Comparison of ENCODE assay signal across 11 cellular contexts in the genomic region with DNA sequence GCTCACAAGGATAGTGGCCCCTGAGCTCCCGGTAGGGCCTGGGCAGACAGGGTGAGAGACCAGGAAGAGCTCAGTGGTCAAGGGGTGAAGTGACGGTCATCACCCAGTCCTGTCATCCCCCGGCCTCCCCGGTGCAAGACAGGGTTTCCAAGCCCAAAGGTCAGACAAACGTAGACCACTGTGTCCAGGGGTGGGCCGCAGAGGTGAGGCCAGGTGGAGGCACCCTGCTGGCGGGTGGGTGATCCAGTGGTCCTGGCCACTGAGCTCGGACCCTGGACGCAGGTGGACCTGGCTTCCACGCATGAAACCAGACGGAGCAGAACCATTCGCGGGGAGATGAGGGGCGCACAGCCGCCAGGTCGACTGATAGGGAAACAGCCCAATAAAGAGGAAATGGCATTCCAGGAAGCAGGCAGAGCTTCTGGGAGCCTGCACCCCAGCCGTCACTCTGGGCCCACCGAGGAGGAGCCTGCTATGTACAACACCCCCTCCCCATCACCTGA. TPM values are rescaled to one million over a fixed set of nuclear protein-coding genes. Genes with fewer than 3 reads are reported as not detected.
DNase-seq lines count a peak whose midpoint lies in the region; ATAC-seq and TF ChIP-seq lines count a peak whose summit lies in the region.
"Had no signal": no experiment of that assay in that cellular context is flagged by ENCODE, and none has a peak within 500 bp of the region (broad histone marks: within the 10 kb centered on the region; RNA-seq: fewer than 3 reads in every experiment).

No MANE protein-coding gene starts in this region.

- no peak overlapping the region for H2AFZ ChIP-seq in osteoblast (ENCODE audit: low read length)

- H3K9me3 ChIP-seq in right atrium auricular region (no peaks in the 10 kb centered on the region), osteoblast (ENCODE audit: low read depth, low read length) (peaks cover 8% of the 10 kb centered on the region), aorta (ENCODE audit: control insufficient read depth, low read length) (no peaks in the 10 kb centered on the region)
- H3K9me3 ChIP-seq: colonic mucosa had no signal

- DNase-seq in Right ventricle myocardium superior (peak; percentile 43), right atrium auricular region (ENCODE audit: low spot score) (no peak), cardiac septum (ENCODE audit: low spot score) (peak; percentile 66), osteoblast (ENCODE audit: insufficient read length, low spot score, missing footprints) (peak; percentile 84), aorta (peak; percentile 48 to 75), omental fat pad (ENCODE audit: low spot score) (no peak), NCI-H2107 treated with DMSO at 0.1 percent for 48 hours (lab: John Stamatoyannopoulos, UW; ENCODE audit: unreplicated experiment) (no peak)
- DNase-seq: activated CD4-positive, alpha-beta T cell treated with anti-CD3 and anti-CD28 coated beads, Interleukin-2, amount 50 U/mL, for 4 hours; colonic mucosa; occipital lobe had no signal

- ATAC-seq in Right ventricle myocardium superior (ENCODE audit: poor library complexity) (no peak), aorta (ENCODE audit: low FRiP score) (no peak), omental fat pad (ENCODE audit: low FRiP score) (no peak), HG02642 (IDR thresholded peaks at IDR 0.05; ENCODE audit: poor library complexity, unreplicated experiment) (no peak)

- no peaks in the 10 kb centered on the region for H3K79me2 ChIP-seq in osteoblast (ENCODE audit: insufficient read depth, low read length)

- H3K4me3 ChIP-seq in right atrium auricular region = no peak overlapping the region
- no peak overlapping the region for H3K4me3 ChIP-seq in osteoblast (ENCODE audit: insufficient read depth, low read length)
- H3K4me3 ChIP-seq in aorta (ENCODE audit: low read length in 2 of 2) = no peak overlapping the region
- H3K4me3 ChIP-seq: colonic mucosa had no signal

- no peaks in the 10 kb centered on the region for H3K36me3 ChIP-seq in right atrium auricular region
- H3K36me3 ChIP-seq in osteoblast (ENCODE audit: insufficient read depth, low read length) = no peaks in the 10 kb centered on the region
- no peaks in the 10 kb centered on the region for H3K36me3 ChIP-seq in aorta (ENCODE audit: control insufficient read depth in 1 of 2, insufficient read depth in 2 of 2, low read length in 1 of 2)
- H3K36me3 ChIP-seq: colonic mucosa had no signal

- no peak overlapping the region for H3K27ac ChIP-seq in right atrium auricular region
- H3K27ac ChIP-seq in osteoblast (ENCODE audit: low read depth, low read length) = no peak overlapping the region
- H3K27ac ChIP-seq in aorta (ENCODE audit: low read depth in 1 of 2, low read length in 2 of 2) = no peak overlapping the region
- H3K27ac ChIP-seq: colonic mucosa had no signal

- H4K20me1 ChIP-seq in osteoblast (ENCODE audit: insufficient read depth, low read length) = no peaks in the 10 kb centered on the region

- H3K4me1 ChIP-seq in right atrium auricular region = peaks cover 0 to 18% of the 10 kb centered on the region in 2 donors
- H3K4me1 ChIP-seq in osteoblast (ENCODE audit: insufficient read depth, low read length) = peaks cover 15% of the 10 kb centered on the region
- no peaks in the 10 kb centered on the region for H3K4me1 ChIP-seq in aorta (ENCODE audit: control insufficient read depth in 1 of 2, insufficient read depth in 2 of 2, low read length in 2 of 2)

- intact Hi-C loops in Right ventricle myocardium superior (cut with DNase I) (no loop called here), cardiac septum (cut with DNase I) (no loop called here), aorta (cut with DNase I) (no loop called here)

- no peak overlapping the region for H3K4me2 ChIP-seq in osteoblast (ENCODE audit: insufficient read depth, low read length)

- H3K27me3 ChIP-seq in right atrium auricular region = no peaks in the 10 kb centered on the region
- no peaks in the 10 kb centered on the region for H3K27me3 ChIP-seq in osteoblast (ENCODE audit: insufficient read depth, low read length)
- H3K27me3 ChIP-seq in aorta (ENCODE audit: control insufficient read depth in 1 of 2, insufficient read depth in 2 of 2, low read length in 1 of 2) = no peaks in the 10 kb centered on the region
- H3K27me3 ChIP-seq: colonic mucosa had no signal

- TF ChIP-seq CTCF in right atrium auricular region (IDR thresholded peaks at IDR 0.05) (no peak), osteoblast (IDR thresholded peaks at IDR 0.05; ENCODE audit: extremely low read depth, low read depth, low read length) (no peak), omental fat pad (IDR thresholded peaks at IDR 0.05) (no peak)

- 40 to 45% methylated on average over 18 of the region's 18 CpGs for whole genome bisulfite sequencing in aorta, 2 donors

RNA-seq across cellular contexts. Expression of gene SNED1, which starts 14.4 kb away (rescaled TPM):
- 8.0 TPM for total RNA-seq in Right ventricle myocardium superior
- total RNA-seq in right atrium auricular region = 10 to 100 TPM in 1 of 2 donors, 1 to 10 TPM in 1; 9.9 to 16.4 TPM
- total RNA-seq in cardiac septum = 9.7 TPM
- total RNA-seq in osteoblast = 94.8 and 127 TPM in 2 replicates
- 100 to 1,000 TPM; 108 to 149 TPM for total RNA-seq in aorta
- 10 to 100 TPM in 1 of 2 donors, 1 to 10 TPM in 1; 5.9 to 27.3 TPM for polyA plus RNA-seq in aorta
- total RNA-seq in omental fat pad = 10 to 100 TPM; 18.0 to 52.2 (median 32.5) TPM

Comparison
In these comparisons a context has a peak if more than half of its experiments do, and no peak if none do; other contexts are left out.
1. DNase-seq: peak in Right ventricle myocardium superior (single experiment), cardiac septum (single experiment), osteoblast (single experiment) and aorta (2 of 2); none in right atrium auricular region (single experiment), omental fat pad (single experiment) and NCI-H2107 treated with DMSO at 0.1 percent for 48 hours (single experiment).